ENCODE assay signal across 1 cellular context in the genomic region with DNA sequence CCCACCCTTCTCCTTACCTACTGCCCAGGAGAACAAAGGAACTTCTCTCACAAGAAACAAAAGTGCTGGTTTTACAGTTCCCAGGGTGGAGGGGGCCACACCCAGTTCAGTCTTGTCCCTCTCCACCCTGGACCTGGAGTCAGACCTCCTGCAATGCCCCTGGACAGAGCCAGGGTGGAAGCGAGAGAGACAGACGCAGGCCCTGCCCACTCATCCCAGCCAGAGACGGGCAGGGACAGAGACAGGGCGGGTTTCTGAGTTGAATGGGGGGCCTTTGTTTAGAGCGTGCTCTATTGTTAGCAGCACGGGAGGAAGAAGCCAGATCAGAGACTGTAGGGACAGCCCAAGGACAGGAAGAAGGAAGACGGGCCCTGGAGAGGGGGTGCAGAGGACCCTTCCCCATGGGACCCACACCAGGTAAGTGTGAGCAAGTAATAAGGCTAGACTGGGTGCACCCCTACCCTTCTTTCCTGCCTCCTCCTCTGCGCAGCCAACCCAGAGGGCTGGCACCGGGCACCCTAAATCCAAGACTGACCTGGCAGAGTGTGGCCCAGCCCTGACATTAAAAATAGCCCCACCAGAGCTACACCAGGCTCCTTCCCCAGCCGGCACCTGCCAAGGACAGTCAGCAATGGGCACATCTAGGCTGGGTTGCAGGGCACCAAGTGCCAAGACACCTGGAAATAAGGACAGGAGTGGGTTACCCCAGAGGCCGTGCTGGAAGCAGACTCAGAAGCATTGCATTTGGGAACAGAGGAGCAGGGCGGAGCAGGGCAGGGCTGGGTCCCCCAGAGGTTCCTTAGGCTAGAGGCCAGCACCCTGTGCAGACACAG.
TF ChIP-seq lines count a peak whose summit lies in the region.

No MANE protein-coding gene starts in this region.

TF ChIP-seq in GM23338, 12 proteins besides CTCF, POLR2A, EP300 and RAD21:
- TF ChIP-seq ZNF331 (CRISPR knock-in tag; IDR thresholded peaks at IDR 0.05; ENCODE audit: low read depth) (no peak), EZH2phosphoT487 (IDR thresholded peaks at IDR 0.05; ENCODE audit: unreplicated experiment) (no peak), JUNB (IDR thresholded peaks at IDR 0.05; ENCODE audit: unreplicated experiment) (no peak), EZH2 (IDR thresholded peaks at IDR 0.05; ENCODE audit: low read depth, unreplicated experiment) (no peak), REST (IDR thresholded peaks at IDR 0.05; ENCODE audit: unreplicated experiment) (no peak), NANOG (IDR thresholded peaks at IDR 0.05; ENCODE audit: borderline replicate concordance) (no peak), POLR2AphosphoS5 (IDR thresholded peaks at IDR 0.05; ENCODE audit: low read depth) (no peak), ZNF462 (CRISPR knock-in tag; IDR thresholded peaks at IDR 0.05) (no peak), ZNF114 (CRISPR knock-in tag; IDR thresholded peaks at IDR 0.05) (no peak), STAT1 (IDR thresholded peaks at IDR 0.05; ENCODE audit: unreplicated experiment) (no peak), CREB1 (CRISPR knock-in tag; IDR thresholded peaks at IDR 0.05; ENCODE audit: low read depth) (no peak)
- TF ChIP-seq, protein P1, sequence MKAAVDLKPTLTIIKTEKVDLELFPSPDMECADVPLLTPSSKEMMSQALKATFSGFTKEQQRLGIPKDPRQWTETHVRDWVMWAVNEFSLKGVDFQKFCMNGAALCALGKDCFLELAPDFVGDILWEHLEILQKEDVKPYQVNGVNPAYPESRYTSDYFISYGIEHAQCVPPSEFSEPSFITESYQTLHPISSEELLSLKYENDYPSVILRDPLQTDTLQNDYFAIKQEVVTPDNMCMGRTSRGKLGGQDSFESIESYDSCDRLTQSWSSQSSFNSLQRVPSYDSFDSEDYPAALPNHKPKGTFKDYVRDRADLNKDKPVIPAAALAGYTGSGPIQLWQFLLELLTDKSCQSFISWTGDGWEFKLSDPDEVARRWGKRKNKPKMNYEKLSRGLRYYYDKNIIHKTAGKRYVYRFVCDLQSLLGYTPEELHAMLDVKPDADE (IDR thresholded peaks at IDR 0.05) = no peak
